Comparison of ENCODE assay signal across 19 cellular contexts in the genomic region with DNA sequence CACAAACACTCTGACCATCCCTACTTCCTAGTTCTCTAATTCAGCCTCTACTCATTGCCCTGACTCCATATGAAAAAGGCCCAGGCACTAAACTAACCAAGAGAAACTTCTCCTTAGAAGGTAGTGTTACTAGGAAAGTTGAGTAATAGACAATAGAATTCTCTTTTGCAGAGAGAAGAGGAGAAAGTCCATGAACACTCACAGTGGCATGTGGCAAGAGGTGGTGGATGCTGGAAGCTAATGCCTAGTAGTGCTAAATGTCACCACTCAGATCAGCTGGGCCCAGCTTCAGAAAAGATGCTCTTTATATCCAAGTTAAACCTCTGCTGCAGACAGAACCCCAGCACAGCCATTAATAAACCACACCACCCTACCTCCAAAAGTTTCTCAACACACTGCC. TPM values are rescaled to one million over a fixed set of nuclear protein-coding genes. Genes with fewer than 3 reads are reported as not detected.
DNase-seq lines count a peak whose midpoint lies in the region; ATAC-seq and TF ChIP-seq lines count a peak whose summit lies in the region.
"Had no signal": no experiment of that assay in that cellular context is flagged by ENCODE, and none has a peak within 500 bp of the region (broad histone marks: within the 10 kb centered on the region; RNA-seq: fewer than 3 reads in every experiment).

No MANE protein-coding gene starts in this region.

- H2BK12ac ChIP-seq in neuronal stem cell (ENCODE audit: low read length), result no peak overlapping the region

- dilution Hi-C loops in mammary epithelial cell (cut with HindIII; ENCODE audit: low sequenced_read_pairs), result no loop called here

- no peaks in the 10 kb centered on the region for H3K36me3 ChIP-seq in breast epithelium
- H3K36me3 ChIP-seq in mammary epithelial cell (ENCODE audit: insufficient read depth, low read length), result no peaks in the 10 kb centered on the region
- H3K36me3 ChIP-seq in cardiac muscle cell, result no peaks in the 10 kb centered on the region
- no peaks in the 10 kb centered on the region for H3K36me3 ChIP-seq in neuronal stem cell (replicated peaks in 1 of 2; ENCODE audit: control insufficient read depth in 2 of 2, insufficient read depth in 2 of 2, low read length in 2 of 2)
- no peaks in the 10 kb centered on the region for H3K36me3 ChIP-seq in CD4-positive, alpha-beta memory T cell (ENCODE audit: insufficient read depth, low read length)
- H3K36me3 ChIP-seq in SJCRH30, result no peaks in the 10 kb centered on the region
- H3K36me3 ChIP-seq: BLaER1 treated with 17β-estradiol and CSF1 and Interleukin-3, amounts not matched to agents 10 nM and 100 nM had no signal

- no peak for ATAC-seq in GM18858 (IDR thresholded peaks at IDR 0.05; ENCODE audit: unreplicated experiment)
- ATAC-seq: SK-N-SH treated with all-trans-retinoic acid at 6 μM for 48 hours had no signal

- TF ChIP-seq POLR2A in breast epithelium (IDR thresholded peaks at IDR 0.05), result no peak

- H3K9me3 Mint-ChIP-seq in CD4-positive, alpha-beta memory T cell, result no peaks in the 10 kb centered on the region
- H3K9me3 Mint-ChIP-seq: activated naive CD4-positive, alpha-beta T cell treated with anti-CD3 and anti-CD28 coated beads, Interleukin-2, amount 50 U/mL, for 24 hours; IgD-negative memory B cell had no signal

- no peak for DNase-seq in breast epithelium (ENCODE audit: low spot score in 2 of 2)
- DNase-seq in mammary epithelial cell, result no peak
- no peak for DNase-seq in cardiac muscle cell (ENCODE audit: low read depth in 1 of 2, low spot score in 1 of 2)
- no peak for DNase-seq in neuronal stem cell (ENCODE audit: low spot score)
- DNase-seq in NCI-H2029 (lab: John Stamatoyannopoulos, UW), result no peak
- DNase-seq in CD4-positive, alpha-beta memory T cell, result no peak
- no peak for DNase-seq in SJCRH30
- DNase-seq: activated CD4-positive, alpha-beta T cell treated with anti-CD3 and anti-CD28 coated beads, Interleukin-2, amount 50 U/mL, for 4 hours; activated T-cell treated with anti-CD3 and anti-CD28 coated beads, Interleukin-2, amount 50 U/mL, for 1 hour; effector memory CD4-positive, alpha-beta T cell; NCI-H1048; NCI-H748 treated with DMSO at 0.1 percent for 48 hours; nucleus accumbens had no signal

- no peaks in the 10 kb centered on the region for H3K36me3 Mint-ChIP-seq in CD4-positive, alpha-beta memory T cell
- H3K36me3 Mint-ChIP-seq: activated naive CD4-positive, alpha-beta T cell treated with anti-CD3 and anti-CD28 coated beads, Interleukin-2, amount 50 U/mL, for 24 hours; IgD-negative memory B cell had no signal

- BruUV-seq in mammary epithelial cell (replicated peaks; lab: Mats Ljungman, UMichigan), result no TSS peak

- H2AFZ ChIP-seq in mammary epithelial cell (ENCODE audit: low read depth, low read length) (no peak overlapping the region), neuronal stem cell (ENCODE audit: low read length) (no peak overlapping the region)

- CTCF ChIA-PET in mammary epithelial cell (lab: Charles Lee; ENCODE audit: low non-redundant PET), result no interaction called here
- CTCF ChIA-PET in CD4-positive, alpha-beta memory T cell (lab: Charles Lee; ENCODE audit: partially characterized antibody), result no interaction called here

- H3K18ac ChIP-seq in neuronal stem cell (ENCODE audit: low read length), result no peak overlapping the region

- no peak overlapping the region for H3K4me2 ChIP-seq in mammary epithelial cell (ENCODE audit: insufficient read depth, low read depth, low read length)
- no peak overlapping the region for H3K4me2 ChIP-seq in neuronal stem cell (ENCODE audit: insufficient read depth, low read length, poor library complexity, severe bottlenecking)
- H3K4me2 ChIP-seq: smooth muscle cell had no signal

- no peak overlapping the region for H2AK5ac ChIP-seq in neuronal stem cell (ENCODE audit: low read depth, low read length)

- H3K79me2 ChIP-seq in mammary epithelial cell (ENCODE audit: insufficient read depth, low read length), result no peaks in the 10 kb centered on the region

- peak overlapping the region; percentile 25 to 58 for H3K27ac ChIP-seq in breast epithelium
- no peak overlapping the region for H3K27ac ChIP-seq in mammary epithelial cell (ENCODE audit: insufficient read depth, low read depth, low read length)
- H3K27ac ChIP-seq in cardiac muscle cell, result peak overlapping the region; percentile 71
- H3K27ac ChIP-seq in neuronal stem cell (replicated peaks; ENCODE audit: low read length), result no peak overlapping the region
- H3K27ac ChIP-seq in CD4-positive, alpha-beta memory T cell (ENCODE audit: low read depth, low read length), result no peak overlapping the region
- H3K27ac ChIP-seq in SJCRH30, result no peak overlapping the region
- H3K27ac ChIP-seq: BLaER1 treated with 17β-estradiol and CSF1 and Interleukin-3, amounts not matched to agents 10 nM and 100 nM had no signal

- no peak overlapping the region for H3K23ac ChIP-seq in neuronal stem cell (ENCODE audit: low read depth, low read length, poor library complexity)

- no peak overlapping the region for H2BK120ac ChIP-seq in neuronal stem cell (ENCODE audit: low read depth, low read length)

- H3K27me3 ChIP-seq in breast epithelium (no peaks in the 10 kb centered on the region), mammary epithelial cell (ENCODE audit: insufficient read depth, low read length) (no peaks in the 10 kb centered on the region), cardiac muscle cell (no peaks in the 10 kb centered on the region), neuronal stem cell (ENCODE audit: control insufficient read depth in 3 of 3, insufficient read depth in 3 of 3, low read depth in 1 of 3, low read length in 3 of 3) (no peaks in the 10 kb centered on the region), SJCRH30 (no peaks in the 10 kb centered on the region)
- no peaks in the 10 kb centered on the region for H3K27me3 ChIP-seq in CD4-positive, alpha-beta memory T cell (ENCODE audit: insufficient read depth, low read length)
- H3K27me3 ChIP-seq: BLaER1 treated with 17β-estradiol and CSF1 and Interleukin-3, amounts not matched to agents 10 nM and 100 nM had no signal

- H3K4me3 Mint-ChIP-seq in CD4-positive, alpha-beta memory T cell, result no peak overlapping the region
- H3K4me3 Mint-ChIP-seq: activated naive CD4-positive, alpha-beta T cell treated with anti-CD3 and anti-CD28 coated beads, Interleukin-2, amount 50 U/mL, for 24 hours; IgD-negative memory B cell had no signal

- intact Hi-C loops in breast epithelium (cut with DNase I; ENCODE audit: low total_unique reads) (no loop called here), mammary epithelial cell (cut with micrococcal nuclease) (no loop called here)
- intact Hi-C loops in CD4-positive, alpha-beta memory T cell (cut with micrococcal nuclease), result no loop called here

- POLR2A ChIA-PET in CD4-positive, alpha-beta memory T cell (lab: Charles Lee; ENCODE audit: partially characterized antibody), result no interaction called here

- in situ Hi-C loops in mammary epithelial cell (cut with MboI; ENCODE audit: low sequenced_read_pairs in 2 of 2), result no loop called here

- H3K79me1 ChIP-seq in neuronal stem cell (ENCODE audit: low read depth, low read length), result no peaks in the 10 kb centered on the region

- H3K9me3 ChIP-seq in breast epithelium (no peaks in the 10 kb centered on the region), mammary epithelial cell (replicated peaks; ENCODE audit: insufficient read depth, low read length) (no peaks in the 10 kb centered on the region), cardiac muscle cell (ENCODE audit: low read depth) (no peaks in the 10 kb centered on the region), neuronal stem cell (replicated peaks in 1 of 2; ENCODE audit: control insufficient read depth in 2 of 2, insufficient read depth in 1 of 2, low read depth in 1 of 2, low read length in 2 of 2) (no peaks in the 10 kb centered on the region), SJCRH30 (replicated peaks) (no peaks in the 10 kb centered on the region)
- no peaks in the 10 kb centered on the region for H3K9me3 ChIP-seq in CD4-positive, alpha-beta memory T cell (ENCODE audit: control insufficient read depth in 1 of 2, low read length in 2 of 2)
- H3K9me3 ChIP-seq: BLaER1 treated with 17β-estradiol and CSF1 and Interleukin-3, amounts not matched to agents 10 nM and 100 nM had no signal

- H3K14ac ChIP-seq in neuronal stem cell (ENCODE audit: low read length), result no peak overlapping the region

- no peak overlapping the region for H4K8ac ChIP-seq in neuronal stem cell (ENCODE audit: low read depth, low read length)

- H3K4me1 ChIP-seq in breast epithelium, result peaks cover 0 to 18% of the 10 kb centered on the region in 2 donors
- H3K4me1 ChIP-seq in mammary epithelial cell (ENCODE audit: insufficient read depth, low read length), result no peaks in the 10 kb centered on the region
- H3K4me1 ChIP-seq in cardiac muscle cell (ENCODE audit: low read depth), result peaks cover 41% of the 10 kb centered on the region
- peaks cover 4 to 9% of the 10 kb centered on the region in 2 donors for H3K4me1 ChIP-seq in neuronal stem cell (ENCODE audit: control insufficient read depth in 2 of 2, insufficient read depth in 1 of 2, low read depth in 1 of 2, low read length in 2 of 2)
- H3K4me1 ChIP-seq in CD4-positive, alpha-beta memory T cell (ENCODE audit: insufficient read depth, low read length), result no peaks in the 10 kb centered on the region
- no peaks in the 10 kb centered on the region for H3K4me1 ChIP-seq in SJCRH30

- peak overlapping the region in 1 of 7 donors; percentile 26 for H3K27ac Mint-ChIP-seq in CD4-positive, alpha-beta memory T cell
- H3K27ac Mint-ChIP-seq: activated naive CD4-positive, alpha-beta T cell treated with anti-CD3 and anti-CD28 coated beads, Interleukin-2, amount 50 U/mL, for 24 hours; IgD-negative memory B cell had no signal

- peaks cover 0 to 7% of the 10 kb centered on the region in 2 donors for H3K27me3 Mint-ChIP-seq in CD4-positive, alpha-beta memory T cell
- H3K27me3 Mint-ChIP-seq: activated naive CD4-positive, alpha-beta T cell treated with anti-CD3 and anti-CD28 coated beads, Interleukin-2, amount 50 U/mL, for 24 hours had no signal

- no peak overlapping the region for H2BK5ac ChIP-seq in neuronal stem cell (ENCODE audit: low read length)

- H3K4me3 ChIP-seq in breast epithelium, result no peak overlapping the region
- H3K4me3 ChIP-seq in mammary epithelial cell (replicated peaks in 1 of 3; ENCODE audit: insufficient read depth in 1 of 3, low read depth in 2 of 3, low read length in 3 of 3), result no peak overlapping the region
- H3K4me3 ChIP-seq in cardiac muscle cell, result no peak overlapping the region
- H3K4me3 ChIP-seq in neuronal stem cell (ENCODE audit: low read length in 2 of 2), result no peak overlapping the region
- no peak overlapping the region for H3K4me3 ChIP-seq in CD4-positive, alpha-beta memory T cell (ENCODE audit: low read length in 2 of 2)
- H3K4me3 ChIP-seq in SJCRH30, result no peak overlapping the region
- H3K4me3 ChIP-seq: BLaER1 treated with 17β-estradiol and CSF1 and Interleukin-3, amounts not matched to agents 10 nM and 100 nM; smooth muscle cell had no signal

- no peak for TF ChIP-seq CTCF in breast epithelium (IDR thresholded peaks at IDR 0.05)
- no peak for TF ChIP-seq CTCF in mammary epithelial cell (conservative IDR thresholded peaks at IDR 0.05 in 1 of 2, IDR thresholded peaks at IDR 0.05 in 1 of 2; ENCODE audit: extremely low read depth in 1 of 2, insufficient read depth in 1 of 2, low read depth in 1 of 2, low read length in 2 of 2)
- no peak for TF ChIP-seq CTCF in cardiac muscle cell (IDR thresholded peaks at IDR 0.05; ENCODE audit: low read depth, low read length)

- H3K9ac ChIP-seq in mammary epithelial cell (ENCODE audit: insufficient read depth, low read length) (no peak overlapping the region), neuronal stem cell (ENCODE audit: low read depth, low read length, poor library complexity) (peak overlapping the region; percentile 33)
- H3K9ac ChIP-seq: BLaER1 treated with 17β-estradiol and CSF1 and Interleukin-3, amounts not matched to agents 10 nM and 100 nM had no signal

- no peak overlapping the region for H2BK15ac ChIP-seq in neuronal stem cell (ENCODE audit: low read length)

- H4K91ac ChIP-seq in neuronal stem cell (ENCODE audit: low read depth, low read length, poor library complexity), result no peak overlapping the region

- H4K20me1 ChIP-seq in mammary epithelial cell (ENCODE audit: insufficient read depth, low read length), result no peaks in the 10 kb centered on the region
- H4K20me1 ChIP-seq: BLaER1 treated with 17β-estradiol and CSF1 and Interleukin-3, amounts not matched to agents 10 nM and 100 nM had no signal

- H3K4ac ChIP-seq in neuronal stem cell (ENCODE audit: low read length), result no peak overlapping the region

- H3K4me1 Mint-ChIP-seq in CD4-positive, alpha-beta memory T cell, result no peaks in the 10 kb centered on the region
- H3K4me1 Mint-ChIP-seq: activated naive CD4-positive, alpha-beta T cell treated with anti-CD3 and anti-CD28 coated beads, Interleukin-2, amount 50 U/mL, for 24 hours; IgD-negative memory B cell had no signal

RNA-seq across cellular contexts. Expression of gene SORBS1, which starts 58.2 kb away (rescaled TPM):
- 100 to 1,000 TPM; 156 to 455 (median 200) TPM for total RNA-seq in breast epithelium
- total RNA-seq in mammary epithelial cell, result 1 to 10 TPM; 1.6 to 9.8 TPM
- polyA plus RNA-seq in mammary epithelial cell, result 0.70 TPM
- not detected for polyA minus RNA-seq in mammary epithelial cell
- total RNA-seq in cardiac muscle cell, result 14.9 and 20.6 TPM in 2 replicates
- polyA plus RNA-seq in cardiac muscle cell, result 11.0 and 12.8 TPM in 2 replicates
- 10.1 TPM for polyA plus RNA-seq in neuronal stem cell (2013, experiment 1 of 2)
- 9.4 TPM for polyA plus RNA-seq in neuronal stem cell (2013, experiment 2 of 2)
- under 1 TPM; 0.67 to 0.93 TPM for total RNA-seq in CD4-positive, alpha-beta memory T cell
- polyA plus RNA-seq in CD4-positive, alpha-beta memory T cell, result under 1 TPM in 1 of 2 donors, not detected in 1; 0.75 TPM
- total RNA-seq in SJCRH30 (2014; rRNA removed; shearing (Covaris generic)), result 12.8 and 17.1 TPM in 2 replicates

Comparison
In these comparisons a context has a peak if more than half of its experiments do, and no peak if none do; other contexts are left out.
1. H3K27ac ChIP-seq: peak in breast epithelium (2 of 2) and cardiac muscle cell (single experiment); none in mammary epithelial cell (single experiment), neuronal stem cell (single experiment), CD4-positive, alpha-beta memory T cell (single experiment) and SJCRH30 (single experiment).